In the genomic region with DNA sequence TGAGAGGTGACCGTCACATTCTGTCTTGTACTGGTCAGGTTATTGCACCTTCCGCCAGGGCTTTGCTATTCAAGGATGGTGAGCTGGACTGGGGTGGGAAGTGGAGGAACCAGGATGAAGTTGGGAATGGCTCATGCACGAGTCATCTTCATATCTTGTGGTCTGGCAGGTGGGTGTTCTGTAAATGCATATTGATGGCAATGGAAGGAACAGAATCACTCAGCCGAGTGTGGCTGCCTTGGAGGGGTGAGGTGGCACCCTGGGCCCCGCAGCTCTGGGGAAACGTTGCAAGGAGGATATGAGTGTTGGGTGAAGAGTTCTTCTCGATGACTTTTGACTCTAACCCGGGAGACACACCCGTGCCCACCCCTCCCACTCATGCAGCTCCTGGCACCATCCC, we compare ENCODE assay signal across 20 cellular contexts. TPM values are rescaled to one million over a fixed set of nuclear protein-coding genes. Genes with fewer than 3 reads are reported as not detected.
A peak's percentile ranks its signal among the peaks of the same experiment; 100 is the strongest.
DNase-seq lines count a peak whose midpoint lies in the region; ATAC-seq, FAIRE-seq and TF ChIP-seq lines count a peak whose summit lies in the region.
"Had no signal": no experiment of that assay in that cellular context is flagged by ENCODE, and none has a peak within 500 bp of the region (broad histone marks: within the 10 kb centered on the region; RNA-seq: fewer than 3 reads in every experiment).

No MANE protein-coding gene starts in this region.

- no peak overlapping the region for H3K4me3 ChIP-seq in fibroblast of mammary gland (ENCODE audit: control insufficient read depth, low read depth, low read length)
- H3K4me3 ChIP-seq in dorsolateral prefrontal cortex, result no peak overlapping the region
- H3K4me3 ChIP-seq: SJSA1, thyroid gland had no signal

- H3K4me1 Mint-ChIP-seq in stimulated activated naive CD8-positive, alpha-beta T cell treated with anti-CD3 and anti-CD28 coated beads, Interleukin-15, amount 100 ng/mL, for 72 hours, result no peaks in the 10 kb centered on the region
- H3K4me1 Mint-ChIP-seq in stimulated activated effector memory CD8-positive, alpha-beta T cell treated with anti-CD3 and anti-CD28 coated beads, Interleukin-12 subunit alpha, Interleukin-12 subunit beta, amount 100 ng/mL, for 72 hours, result no peaks in the 10 kb centered on the region

- H3K27me3 ChIP-seq in dorsolateral prefrontal cortex, result no peaks in the 10 kb centered on the region
- H3K27me3 ChIP-seq: SJSA1, thyroid gland had no signal

- H3K4me3 Mint-ChIP-seq in stimulated activated naive CD8-positive, alpha-beta T cell treated with anti-CD3 and anti-CD28 coated beads, Interleukin-15, amount 100 ng/mL, for 72 hours, result no peak overlapping the region
- H3K4me3 Mint-ChIP-seq in stimulated activated effector memory CD8-positive, alpha-beta T cell treated with anti-CD3 and anti-CD28 coated beads, Interleukin-12 subunit alpha, Interleukin-12 subunit beta, amount 100 ng/mL, for 72 hours, result no peak overlapping the region
- H3K4me3 Mint-ChIP-seq: mesothelial cell of epicardium had no signal

- intact Hi-C loops in dorsolateral prefrontal cortex (cut with DNase I), result no loop called here

- ATAC-seq in stimulated activated naive CD8-positive, alpha-beta T cell treated with anti-CD3 and anti-CD28 coated beads, Interleukin-15, Interleukin-2, amounts not matched to agents 100 U/mL and 50 U/mL, for 24 hours, result peak; percentile 65
- no peak for ATAC-seq in stimulated activated naive CD8-positive, alpha-beta T cell treated with anti-CD3 and anti-CD28 coated beads, Interleukin-15, amount 100 ng/mL, for 72 hours
- ATAC-seq in stimulated activated effector memory CD8-positive, alpha-beta T cell treated with anti-CD3 and anti-CD28 coated beads, Interleukin-12 subunit alpha, Interleukin-12 subunit beta, amount 100 ng/mL, for 72 hours, result peak; percentile 69
- no peak for ATAC-seq in HG02981 (IDR thresholded peaks at IDR 0.05; ENCODE audit: unreplicated experiment)
- no peak for ATAC-seq in HG02763 (IDR thresholded peaks at IDR 0.05; ENCODE audit: unreplicated experiment)
- ATAC-seq: activated CD4-positive, CD25-positive, alpha-beta regulatory T cell treated with anti-CD3 and anti-CD28 coated beads, Interleukin-2, amount 50 U/mL, for 24 hours; left cardiac atrium had no signal

- H3K9me3 Mint-ChIP-seq in stimulated activated naive CD8-positive, alpha-beta T cell treated with anti-CD3 and anti-CD28 coated beads, Interleukin-15, amount 100 ng/mL, for 72 hours, result no peaks in the 10 kb centered on the region
- no peaks in the 10 kb centered on the region for H3K9me3 Mint-ChIP-seq in stimulated activated effector memory CD8-positive, alpha-beta T cell treated with anti-CD3 and anti-CD28 coated beads, Interleukin-12 subunit alpha, Interleukin-12 subunit beta, amount 100 ng/mL, for 72 hours
- H3K9me3 Mint-ChIP-seq: activated naive CD4-positive, alpha-beta T cell treated with anti-CD3 and anti-CD28 coated beads, Interleukin-2, amount 50 U/mL, for 72 hours had no signal

- FAIRE-seq in RCC 7860 (lab: Jason Lieb, UNC), result no peak

- no peak overlapping the region for H3K27ac Mint-ChIP-seq in stimulated activated naive CD8-positive, alpha-beta T cell treated with anti-CD3 and anti-CD28 coated beads, Interleukin-15, amount 100 ng/mL, for 72 hours
- no peak overlapping the region for H3K27ac Mint-ChIP-seq in stimulated activated effector memory CD8-positive, alpha-beta T cell treated with anti-CD3 and anti-CD28 coated beads, Interleukin-12 subunit alpha, Interleukin-12 subunit beta, amount 100 ng/mL, for 72 hours
- H3K27ac Mint-ChIP-seq: mesothelial cell of epicardium had no signal

- peak; percentile 20 for DNase-seq in stimulated activated naive CD8-positive, alpha-beta T cell treated with anti-CD3 and anti-CD28 coated beads, Interleukin-15, Interleukin-2, amounts not matched to agents 100 U/mL and 50 U/mL, for 24 hours
- DNase-seq in stimulated activated naive CD8-positive, alpha-beta T cell treated with anti-CD3 and anti-CD28 coated beads, Interleukin-15, amount 100 ng/mL, for 72 hours, result no peak
- peak; percentile 75 for DNase-seq in RCC 7860 (ENCODE audit: low spot score)
- peak; percentile 82 for DNase-seq in fibroblast of mammary gland (ENCODE audit: low read depth)
- DNase-seq in stimulated activated effector memory CD8-positive, alpha-beta T cell treated with anti-CD3 and anti-CD28 coated beads, Interleukin-12 subunit alpha, Interleukin-12 subunit beta, amount 100 ng/mL, for 72 hours (ENCODE audit: low spot score in 2 of 2), result no peak
- no peak for DNase-seq in dorsolateral prefrontal cortex
- DNase-seq: AML-193, left cardiac atrium, NCI-H2029, NCI-H510A treated with DMSO at 0.1 percent for 48 hours, right cardiac atrium, thyroid gland had no signal

- H3K27ac ChIP-seq in dorsolateral prefrontal cortex, result no peak overlapping the region
- H3K27ac ChIP-seq: SJSA1, thyroid gland had no signal

- no peaks in the 10 kb centered on the region for H3K27me3 Mint-ChIP-seq in stimulated activated naive CD8-positive, alpha-beta T cell treated with anti-CD3 and anti-CD28 coated beads, Interleukin-15, amount 100 ng/mL, for 72 hours

- TF ChIP-seq CTCF in fibroblast of mammary gland (conservative IDR thresholded peaks at IDR 0.05; ENCODE audit: control insufficient read depth, insufficient read depth, low read depth, low read length), result no peak
- TF ChIP-seq CTCF in dorsolateral prefrontal cortex (IDR thresholded peaks at IDR 0.05 in 54 of 56, conservative IDR thresholded peaks at IDR 0.05 in 2 of 56; ENCODE audit: low read depth in 1 of 56, partially characterized antibody in 56 of 56), result no peak

- H3K36me3 Mint-ChIP-seq in stimulated activated effector memory CD8-positive, alpha-beta T cell treated with anti-CD3 and anti-CD28 coated beads, Interleukin-12 subunit alpha, Interleukin-12 subunit beta, amount 100 ng/mL, for 72 hours, result no peaks in the 10 kb centered on the region
- H3K36me3 Mint-ChIP-seq: activated naive CD4-positive, alpha-beta T cell treated with anti-CD3 and anti-CD28 coated beads, Interleukin-2, amount 50 U/mL, for 72 hours; mesothelial cell of epicardium had no signal

RNA-seq across cellular contexts. Expression of a gene that starts 1.2 kb away (rescaled TPM):
- not detected for total RNA-seq in dorsolateral prefrontal cortex
- total RNA-seq: activated naive CD4-positive, alpha-beta T cell treated with anti-CD3 and anti-CD28 coated beads, Interleukin-2, amount 50 U/mL, for 72 hours; G401; left cardiac atrium; mesothelial cell of epicardium; right cardiac atrium; SJSA1; T-helper 2 cell treated with Interferon-gamma antibody and Interleukin-4, amounts not matched to agents 100 ng/mL and 5 ng/mL, for 36 hours; thyroid gland had no signal

RNA-seq across cellular contexts. Expression of a gene that starts 20.6 kb away (rescaled TPM):
- total RNA-seq in dorsolateral prefrontal cortex, result 100 to 1,000 TPM in 119 of 120 experiments, 10 to 100 TPM in 1; 68.9 to 303 (median 203) TPM
- total RNA-seq: T-helper 2 cell treated with Interferon-gamma antibody and Interleukin-4, amounts not matched to agents 100 ng/mL and 5 ng/mL, for 36 hours had no signal

RNA-seq across cellular contexts. Expression of a gene that starts 26.5 kb away (rescaled TPM):
- 10 to 100 TPM in 117 of 120 experiments, 1 to 10 TPM in 3; 5.0 to 38.5 (median 18.8) TPM for total RNA-seq in dorsolateral prefrontal cortex

Comparison
In these comparisons a context has a peak if more than half of its experiments do, and no peak if none do; other contexts are left out.
1. ATAC-seq: peak in stimulated activated naive CD8-positive, alpha-beta T cell treated with anti-CD3 and anti-CD28 coated beads, Interleukin-15, Interleukin-2, amounts not matched to agents 100 U/mL and 50 U/mL, for 24 hours (single experiment) and stimulated activated effector memory CD8-positive, alpha-beta T cell treated with anti-CD3 and anti-CD28 coated beads, Interleukin-12 subunit alpha, Interleukin-12 subunit beta, amount 100 ng/mL, for 72 hours (single experiment); none in stimulated activated naive CD8-positive, alpha-beta T cell treated with anti-CD3 and anti-CD28 coated beads, Interleukin-15, amount 100 ng/mL, for 72 hours (single experiment), HG02981 (single experiment) and HG02763 (single experiment).
2. DNase-seq: peak in stimulated activated naive CD8-positive, alpha-beta T cell treated with anti-CD3 and anti-CD28 coated beads, Interleukin-15, Interleukin-2, amounts not matched to agents 100 U/mL and 50 U/mL, for 24 hours (single experiment), RCC 7860 (single experiment) and fibroblast of mammary gland (single experiment); none in stimulated activated naive CD8-positive, alpha-beta T cell treated with anti-CD3 and anti-CD28 coated beads, Interleukin-15, amount 100 ng/mL, for 72 hours (0 of 2), stimulated activated effector memory CD8-positive, alpha-beta T cell treated with anti-CD3 and anti-CD28 coated beads, Interleukin-12 subunit alpha, Interleukin-12 subunit beta, amount 100 ng/mL, for 72 hours (0 of 2) and dorsolateral prefrontal cortex (0 of 10).